In genomic region chr19:12782424-12783225, GRCh38 we compare ENCODE assay signal across 8 cellular contexts. TPM values are rescaled to one million over a fixed set of nuclear protein-coding genes. Genes with fewer than 3 reads are reported as not detected.
DNase-seq lines count a peak whose midpoint lies in the region; ATAC-seq and TF ChIP-seq lines count a peak whose summit lies in the region.

No MANE protein-coding gene starts in this region.

- peak; percentile 46 for TF ChIP-seq POLR2A in prostate gland (IDR thresholded peaks at IDR 0.05)

- intact Hi-C loops in left ventricle myocardium inferior (cut with micrococcal nuclease) (no loop called here), prostate gland (cut with DNase I) (no loop called here), upper lobe of right lung (cut with DNase I) (no loop called here)

- H3K36me3 ChIP-seq in adipocyte (ENCODE audit: control insufficient read depth, insufficient read depth, low read length, severe bottlenecking) = no peaks in the 10 kb centered on the region
- no peaks in the 10 kb centered on the region for H3K36me3 ChIP-seq in left ventricle myocardium inferior
- no peaks in the 10 kb centered on the region for H3K36me3 ChIP-seq in prostate gland
- H3K36me3 ChIP-seq in upper lobe of right lung = no peaks in the 10 kb centered on the region

- H3K27ac ChIP-seq in left ventricle myocardium inferior (replicated peaks) (peak overlapping the region; percentile 96), prostate gland (peak overlapping the region; percentile 100), upper lobe of right lung (peak overlapping the region; percentile 100)

- ATAC-seq in upper lobe of right lung = peak; percentile 67

- DNase-seq in AG20443 (ENCODE audit: low spot score) = peak; percentile 87
- DNase-seq in GM19238 (ENCODE audit: insufficient read length, low spot score) = peak; percentile 68
- DNase-seq in LHCN-M2 (ENCODE audit: low read depth) = peak; percentile 76
- DNase-seq in T follicular helper cell (ENCODE audit: low read depth) = peak; percentile 97
- DNase-seq in adipocyte (ENCODE audit: low read depth) = peak; percentile 89
- DNase-seq in left ventricle myocardium inferior = peak; percentile 92
- peak; percentile 67 for DNase-seq in prostate gland (ENCODE audit: low spot score)
- peak; percentile 96 for DNase-seq in upper lobe of right lung

- no peaks in the 10 kb centered on the region for H3K9me3 ChIP-seq in adipocyte (ENCODE audit: control insufficient read depth, low read length)
- no peaks in the 10 kb centered on the region for H3K9me3 ChIP-seq in left ventricle myocardium inferior (replicated peaks)
- no peaks in the 10 kb centered on the region for H3K9me3 ChIP-seq in prostate gland
- H3K9me3 ChIP-seq in upper lobe of right lung = no peaks in the 10 kb centered on the region

- H3K9ac ChIP-seq in adipocyte (ENCODE audit: low read length) = peak overlapping the region; percentile 87

- TF ChIP-seq CTCF in left ventricle myocardium inferior (IDR thresholded peaks at IDR 0.05; ENCODE audit: borderline replicate concordance) = no peak
- TF ChIP-seq CTCF in prostate gland (IDR thresholded peaks at IDR 0.05) = peak in 1 of 4 experiments; percentile 31
- TF ChIP-seq CTCF in upper lobe of right lung (IDR thresholded peaks at IDR 0.05) = peak; percentile 20

- H3K4me3 ChIP-seq in adipocyte (ENCODE audit: low read length) = peak overlapping the region; percentile 80
- peak overlapping the region; percentile 69 for H3K4me3 ChIP-seq in left ventricle myocardium inferior
- peak overlapping the region; percentile 33 to 47 for H3K4me3 ChIP-seq in prostate gland
- H3K4me3 ChIP-seq in upper lobe of right lung = peak overlapping the region; percentile 56

- H3K27me3 ChIP-seq in adipocyte (replicated peaks; ENCODE audit: control insufficient read depth, insufficient read depth, low read length) (no peaks in the 10 kb centered on the region), left ventricle myocardium inferior (ENCODE audit: low read depth) (no peaks in the 10 kb centered on the region), prostate gland (replicated peaks; ENCODE audit: insufficient read depth) (no peaks in the 10 kb centered on the region), upper lobe of right lung (no peaks in the 10 kb centered on the region)

- H3K4me1 ChIP-seq in adipocyte (ENCODE audit: control insufficient read depth, insufficient read depth, low read length) = peaks cover 59% of the 10 kb centered on the region
- H3K4me1 ChIP-seq in left ventricle myocardium inferior = peaks cover 84% of the 10 kb centered on the region
- peaks cover 45% of the 10 kb centered on the region for H3K4me1 ChIP-seq in prostate gland (replicated peaks)
- H3K4me1 ChIP-seq in upper lobe of right lung = peaks cover 68% of the 10 kb centered on the region

- under 1% methylated on average over 70 of the region's 82 CpGs for WGBS in prostate gland

RNA-seq across cellular contexts. Expression of gene HOOK2, which starts 7.3 kb away (rescaled TPM):
- total RNA-seq in LHCN-M2 (2014; rRNA removed) = 15.2 and 20.3 TPM in 2 replicates
- polyA plus RNA-seq in LHCN-M2 (2012) = 16.9 TPM
- total RNA-seq in left ventricle myocardium inferior = 66.3 TPM
- total RNA-seq in prostate gland = 100 to 1,000 TPM in 1 of 2 donors, 10 to 100 TPM in 1; 49.6 to 126 TPM
- total RNA-seq in upper lobe of right lung = 65.3 TPM

RNA-seq across cellular contexts. Expression of gene JUNB, which starts 8.7 kb away (rescaled TPM):
- total RNA-seq in LHCN-M2 (2014; rRNA removed) = 76.8 and 91.4 TPM in 2 replicates
- 34.8 TPM for polyA plus RNA-seq in LHCN-M2 (2012)
- 26.7 TPM for total RNA-seq in left ventricle myocardium inferior
- 100 to 1,000 TPM; 173 to 290 TPM for total RNA-seq in prostate gland
- 174 TPM for total RNA-seq in upper lobe of right lung

RNA-seq across cellular contexts. Expression of gene PRDX2, which starts 19.0 kb away (rescaled TPM):
- 101 and 124 TPM in 2 replicates for total RNA-seq in LHCN-M2 (2014; rRNA removed)
- polyA plus RNA-seq in LHCN-M2 (2012) = 111 TPM
- total RNA-seq in left ventricle myocardium inferior = 700 TPM
- total RNA-seq in prostate gland = 100 to 1,000 TPM; 256 to 548 TPM
- 123 TPM for total RNA-seq in upper lobe of right lung

RNA-seq across cellular contexts. Expression of gene THSD8, which starts 19.2 kb away (rescaled TPM):
- total RNA-seq in LHCN-M2 (2014; rRNA removed) = not detected in 2 replicates
- polyA plus RNA-seq in LHCN-M2 (2012) = 22.8 TPM
- total RNA-seq in left ventricle myocardium inferior = 2.7 TPM
- under 1 TPM in 1 of 2 donors, not detected in 1; 0.91 TPM for total RNA-seq in prostate gland
- 2.8 TPM for total RNA-seq in upper lobe of right lung

RNA-seq across cellular contexts. Expression of gene RNASEH2A, which starts 23.8 kb away (rescaled TPM):
- 56.2 and 59.5 TPM in 2 replicates for total RNA-seq in LHCN-M2 (2014; rRNA removed)
- 58.3 TPM for polyA plus RNA-seq in LHCN-M2 (2012)
- 2.5 TPM for total RNA-seq in left ventricle myocardium inferior
- 10 to 100 TPM in 1 of 2 donors, 1 to 10 TPM in 1; 8.7 to 11.5 TPM for total RNA-seq in prostate gland
- 7.4 TPM for total RNA-seq in upper lobe of right lung

Comparison
In these comparisons a context has a peak if more than half of its experiments do, and no peak if none do; other contexts are left out.
1. Peak in every context shown above with its lines: DNase-seq, ATAC-seq, H3K4me3 ChIP-seq and H3K27ac ChIP-seq.